Comparison of ENCODE assay signal across 1 cellular context in the genomic region with DNA sequence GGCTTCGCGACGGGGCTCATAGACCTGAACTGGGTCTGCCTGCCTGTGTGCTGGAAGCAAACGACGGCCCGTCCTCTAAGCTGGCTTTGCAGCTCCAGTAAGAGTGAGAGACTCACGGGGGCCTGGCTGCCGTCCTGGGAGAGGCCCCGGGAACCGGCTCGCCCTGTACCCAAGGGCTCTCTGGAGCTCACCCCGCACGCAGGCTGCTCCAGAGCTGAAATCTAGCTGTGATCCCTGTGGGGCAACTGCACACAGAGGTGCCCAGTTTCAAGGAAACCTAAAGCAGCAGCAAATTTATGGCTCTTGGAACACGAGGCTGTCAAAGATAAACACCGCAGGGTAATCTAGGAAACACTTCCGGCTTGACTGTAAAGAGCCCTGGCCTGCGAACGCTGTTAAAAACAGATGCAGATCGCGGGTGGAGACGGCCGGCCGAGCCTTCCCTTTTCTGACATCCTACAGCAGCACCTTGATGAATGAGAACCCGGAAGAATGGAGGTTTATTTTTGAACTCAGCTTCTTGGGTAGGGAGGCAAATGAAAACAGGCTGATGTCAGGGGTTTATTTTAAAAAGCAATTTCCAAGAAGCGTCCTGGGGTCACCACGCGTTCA.
TF ChIP-seq lines count a peak whose summit lies in the region.

No MANE protein-coding gene starts in this region.

TF ChIP-seq in K562, 482 proteins besides CTCF, POLR2A, EP300 and RAD21 (continued from another document and continues in another):
- TF ChIP-seq, protein P1, sequence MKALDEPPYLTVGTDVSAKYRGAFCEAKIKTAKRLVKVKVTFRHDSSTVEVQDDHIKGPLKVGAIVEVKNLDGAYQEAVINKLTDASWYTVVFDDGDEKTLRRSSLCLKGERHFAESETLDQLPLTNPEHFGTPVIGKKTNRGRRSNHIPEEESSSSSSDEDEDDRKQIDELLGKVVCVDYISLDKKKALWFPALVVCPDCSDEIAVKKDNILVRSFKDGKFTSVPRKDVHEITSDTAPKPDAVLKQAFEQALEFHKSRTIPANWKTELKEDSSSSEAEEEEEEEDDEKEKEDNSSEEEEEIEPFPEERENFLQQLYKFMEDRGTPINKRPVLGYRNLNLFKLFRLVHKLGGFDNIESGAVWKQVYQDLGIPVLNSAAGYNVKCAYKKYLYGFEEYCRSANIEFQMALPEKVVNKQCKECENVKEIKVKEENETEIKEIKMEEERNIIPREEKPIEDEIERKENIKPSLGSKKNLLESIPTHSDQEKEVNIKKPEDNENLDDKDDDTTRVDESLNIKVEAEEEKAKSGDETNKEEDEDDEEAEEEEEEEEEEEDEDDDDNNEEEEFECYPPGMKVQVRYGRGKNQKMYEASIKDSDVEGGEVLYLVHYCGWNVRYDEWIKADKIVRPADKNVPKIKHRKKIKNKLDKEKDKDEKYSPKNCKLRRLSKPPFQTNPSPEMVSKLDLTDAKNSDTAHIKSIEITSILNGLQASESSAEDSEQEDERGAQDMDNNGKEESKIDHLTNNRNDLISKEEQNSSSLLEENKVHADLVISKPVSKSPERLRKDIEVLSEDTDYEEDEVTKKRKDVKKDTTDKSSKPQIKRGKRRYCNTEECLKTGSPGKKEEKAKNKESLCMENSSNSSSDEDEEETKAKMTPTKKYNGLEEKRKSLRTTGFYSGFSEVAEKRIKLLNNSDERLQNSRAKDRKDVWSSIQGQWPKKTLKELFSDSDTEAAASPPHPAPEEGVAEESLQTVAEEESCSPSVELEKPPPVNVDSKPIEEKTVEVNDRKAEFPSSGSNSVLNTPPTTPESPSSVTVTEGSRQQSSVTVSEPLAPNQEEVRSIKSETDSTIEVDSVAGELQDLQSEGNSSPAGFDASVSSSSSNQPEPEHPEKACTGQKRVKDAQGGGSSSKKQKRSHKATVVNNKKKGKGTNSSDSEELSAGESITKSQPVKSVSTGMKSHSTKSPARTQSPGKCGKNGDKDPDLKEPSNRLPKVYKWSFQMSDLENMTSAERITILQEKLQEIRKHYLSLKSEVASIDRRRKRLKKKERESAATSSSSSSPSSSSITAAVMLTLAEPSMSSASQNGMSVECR (CRISPR knock-in tag; IDR thresholded peaks at IDR 0.05), result no peak
- no peak for TF ChIP-seq U2AF1 (optimal IDR thresholded peaks at IDR 0.05; ENCODE audit: low read depth, low read length)
- no peak for TF ChIP-seq ZC3H11A (IDR thresholded peaks at IDR 0.05; ENCODE audit: low read depth, low read length)
- TF ChIP-seq FOXK1 (CRISPR knock-in tag; IDR thresholded peaks at IDR 0.05; ENCODE audit: borderline replicate concordance), result no peak
- TF ChIP-seq PCBP1 (IDR thresholded peaks at IDR 0.05; ENCODE audit: low read depth, low read length, poor library complexity, severe bottlenecking), result no peak
- peak; percentile 79 for TF ChIP-seq DMBX1 (CRISPR knock-in tag; IDR thresholded peaks at IDR 0.05; ENCODE audit: borderline replicate concordance)
- TF ChIP-seq ZNF354B (CRISPR knock-in tag; IDR thresholded peaks at IDR 0.05), result no peak
- TF ChIP-seq WHSC1 (IDR thresholded peaks at IDR 0.05; ENCODE audit: low read length), result no peak
- TF ChIP-seq ZNF311 (CRISPR knock-in tag; IDR thresholded peaks at IDR 0.05), result no peak
- TF ChIP-seq TCF3 (CRISPR knock-in tag; IDR thresholded peaks at IDR 0.05), result peak; percentile 89
- TF ChIP-seq ZNF282 (CRISPR knock-in tag; IDR thresholded peaks at IDR 0.05), result no peak
- TF ChIP-seq ZBTB17 (CRISPR knock-in tag; IDR thresholded peaks at IDR 0.05), result no peak
- peak; percentile 47; the same call in 1 of the 2 replicates for TF ChIP-seq ZNF134 (CRISPR knock-in tag; conservative IDR thresholded peaks at IDR 0.05)
- TF ChIP-seq SRSF1 (IDR thresholded peaks at IDR 0.05; ENCODE audit: low read depth, low read length), result no peak
- TF ChIP-seq, protein P2, sequence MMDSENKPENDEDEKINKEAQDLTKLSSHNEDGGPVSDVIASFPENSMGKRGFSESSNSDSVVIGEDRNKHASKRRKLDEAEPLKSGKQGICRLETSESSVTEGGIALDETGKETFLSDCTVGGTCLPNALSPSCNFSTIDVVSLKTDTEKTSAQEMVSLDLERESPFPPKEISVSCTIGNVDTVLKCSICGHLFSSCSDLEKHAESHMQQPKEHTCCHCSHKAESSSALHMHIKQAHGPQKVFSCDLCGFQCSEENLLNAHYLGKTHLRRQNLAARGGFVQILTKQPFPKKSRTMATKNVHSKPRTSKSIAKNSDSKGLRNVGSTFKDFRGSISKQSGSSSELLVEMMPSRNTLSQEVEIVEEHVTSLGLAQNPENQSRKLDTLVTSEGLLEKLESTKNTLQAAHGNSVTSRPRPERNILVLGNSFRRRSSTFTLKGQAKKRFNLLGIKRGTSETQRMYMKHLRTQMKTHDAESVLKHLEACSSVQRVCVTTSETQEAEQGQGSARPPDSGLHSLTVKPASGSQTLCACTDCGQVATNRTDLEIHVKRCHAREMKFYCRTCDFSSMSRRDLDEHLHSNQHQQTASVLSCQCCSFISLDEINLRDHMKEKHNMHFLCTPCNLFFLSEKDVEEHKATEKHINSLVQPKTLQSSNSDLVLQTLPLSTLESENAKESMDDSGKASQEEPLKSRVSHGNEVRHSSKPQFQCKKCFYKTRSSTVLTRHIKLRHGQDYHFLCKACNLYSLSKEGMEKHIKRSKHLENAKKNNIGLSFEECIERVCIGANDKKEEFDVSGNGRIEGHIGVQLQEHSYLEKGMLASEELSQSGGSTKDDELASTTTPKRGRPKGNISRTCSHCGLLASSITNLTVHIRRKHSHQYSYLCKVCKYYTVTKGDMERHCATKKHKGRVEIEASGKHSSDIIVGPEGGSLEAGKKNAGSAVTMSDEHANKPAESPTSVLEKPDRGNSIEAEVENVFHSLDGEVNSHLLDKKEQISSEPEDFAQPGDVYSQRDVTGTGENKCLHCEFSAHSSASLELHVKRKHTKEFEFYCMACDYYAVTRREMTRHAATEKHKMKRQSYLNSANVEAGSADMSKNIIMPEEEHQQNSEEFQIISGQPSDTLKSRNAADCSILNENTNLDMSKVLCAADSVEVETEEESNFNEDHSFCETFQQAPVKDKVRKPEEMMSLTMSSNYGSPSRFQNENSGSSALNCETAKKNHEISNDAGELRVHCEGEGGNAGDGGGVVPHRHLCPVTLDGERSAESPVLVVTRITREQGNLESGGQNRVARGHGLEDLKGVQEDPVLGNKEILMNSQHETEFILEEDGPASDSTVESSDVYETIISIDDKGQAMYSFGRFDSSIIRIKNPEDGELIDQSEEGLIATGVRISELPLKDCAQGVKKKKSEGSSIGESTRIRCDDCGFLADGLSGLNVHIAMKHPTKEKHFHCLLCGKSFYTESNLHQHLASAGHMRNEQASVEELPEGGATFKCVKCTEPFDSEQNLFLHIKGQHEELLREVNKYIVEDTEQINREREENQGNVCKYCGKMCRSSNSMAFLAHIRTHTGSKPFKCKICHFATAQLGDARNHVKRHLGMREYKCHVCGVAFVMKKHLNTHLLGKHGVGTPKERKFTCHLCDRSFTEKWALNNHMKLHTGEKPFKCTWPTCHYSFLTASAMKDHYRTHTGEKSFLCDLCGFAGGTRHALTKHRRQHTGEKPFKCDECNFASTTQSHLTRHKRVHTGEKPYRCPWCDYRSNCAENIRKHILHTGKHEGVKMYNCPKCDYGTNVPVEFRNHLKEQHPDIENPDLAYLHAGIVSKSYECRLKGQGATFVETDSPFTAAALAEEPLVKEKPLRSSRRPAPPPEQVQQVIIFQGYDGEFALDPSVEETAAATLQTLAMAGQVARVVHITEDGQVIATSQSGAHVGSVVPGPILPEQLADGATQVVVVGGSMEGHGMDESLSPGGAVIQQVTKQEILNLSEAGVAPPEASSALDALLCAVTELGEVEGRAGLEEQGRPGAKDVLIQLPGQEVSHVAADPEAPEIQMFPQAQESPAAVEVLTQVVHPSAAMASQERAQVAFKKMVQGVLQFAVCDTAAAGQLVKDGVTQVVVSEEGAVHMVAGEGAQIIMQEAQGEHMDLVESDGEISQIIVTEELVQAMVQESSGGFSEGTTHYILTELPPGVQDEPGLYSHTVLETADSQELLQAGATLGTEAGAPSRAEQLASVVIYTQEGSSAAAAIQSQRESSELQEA (IDR thresholded peaks at IDR 0.05; ENCODE audit: low read depth), result no peak
- TF ChIP-seq TRIM28 (IDR thresholded peaks at IDR 0.05), result 0 out of 2 replicates have a peak, but pooled peaks have one; percentile 19
- no peak for TF ChIP-seq CCAR2 (IDR thresholded peaks at IDR 0.05; ENCODE audit: low read depth, low read length)
- no peak for TF ChIP-seq TEAD2 (tag; IDR thresholded peaks at IDR 0.05)
- TF ChIP-seq, protein P3, sequence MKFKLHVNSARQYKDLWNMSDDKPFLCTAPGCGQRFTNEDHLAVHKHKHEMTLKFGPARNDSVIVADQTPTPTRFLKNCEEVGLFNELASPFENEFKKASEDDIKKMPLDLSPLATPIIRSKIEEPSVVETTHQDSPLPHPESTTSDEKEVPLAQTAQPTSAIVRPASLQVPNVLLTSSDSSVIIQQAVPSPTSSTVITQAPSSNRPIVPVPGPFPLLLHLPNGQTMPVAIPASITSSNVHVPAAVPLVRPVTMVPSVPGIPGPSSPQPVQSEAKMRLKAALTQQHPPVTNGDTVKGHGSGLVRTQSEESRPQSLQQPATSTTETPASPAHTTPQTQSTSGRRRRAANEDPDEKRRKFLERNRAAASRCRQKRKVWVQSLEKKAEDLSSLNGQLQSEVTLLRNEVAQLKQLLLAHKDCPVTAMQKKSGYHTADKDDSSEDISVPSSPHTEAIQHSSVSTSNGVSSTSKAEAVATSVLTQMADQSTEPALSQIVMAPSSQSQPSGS (CRISPR knock-in tag; IDR thresholded peaks at IDR 0.05), result no peak
- TF ChIP-seq ARNT (IDR thresholded peaks at IDR 0.05), result peak in 1 of 2 experiments; percentile 63; a peak in 1 of 4 replicates
- TF ChIP-seq XRCC5 (IDR thresholded peaks at IDR 0.05; ENCODE audit: low read depth, low read length), result 0 out of 2 replicates have a peak, but pooled peaks have one; percentile 16
- TF ChIP-seq CBFA2T3 (IDR thresholded peaks at IDR 0.05), result peak; percentile 89
- TF ChIP-seq DACH1 (IDR thresholded peaks at IDR 0.05; ENCODE audit: partially characterized antibody), result no peak
- TF ChIP-seq STAT5A (IDR thresholded peaks at IDR 0.05; ENCODE audit: borderline replicate concordance, low read length), result peak; percentile 76
- TF ChIP-seq BRCA1 (IDR thresholded peaks at IDR 0.05), result no peak
- no peak for TF ChIP-seq BRCA1 (CRISPR knock-in tag; IDR thresholded peaks at IDR 0.05)
- TF ChIP-seq MTF1 (CRISPR knock-in tag; IDR thresholded peaks at IDR 0.05; ENCODE audit: borderline replicate concordance), result no peak
- TF ChIP-seq, protein P4, sequence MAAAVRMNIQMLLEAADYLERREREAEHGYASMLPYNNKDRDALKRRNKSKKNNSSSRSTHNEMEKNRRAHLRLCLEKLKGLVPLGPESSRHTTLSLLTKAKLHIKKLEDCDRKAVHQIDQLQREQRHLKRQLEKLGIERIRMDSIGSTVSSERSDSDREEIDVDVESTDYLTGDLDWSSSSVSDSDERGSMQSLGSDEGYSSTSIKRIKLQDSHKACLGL (CRISPR knock-in tag; IDR thresholded peaks at IDR 0.05; ENCODE audit: borderline replicate concordance, poor library complexity, severe bottlenecking), result no peak
- TF ChIP-seq CCNT2 (IDR thresholded peaks at IDR 0.05; ENCODE audit: borderline replicate concordance, extremely low read depth, insufficient read length, low read depth, low read length), result peak; percentile 35
- no peak; the same call in 1 of the 2 replicates for TF ChIP-seq ZKSCAN8 (CRISPR knock-in tag; IDR thresholded peaks at IDR 0.05)
- TF ChIP-seq ETV1 (tag; conservative IDR thresholded peaks at IDR 0.05; ENCODE audit: low read depth), result peak; percentile 97
- no peak for TF ChIP-seq HNRNPUL1 (IDR thresholded peaks at IDR 0.05; ENCODE audit: low read length)
- no peak for TF ChIP-seq HOXB6 (CRISPR knock-in tag; IDR thresholded peaks at IDR 0.05; ENCODE audit: borderline replicate concordance)
- TF ChIP-seq, protein P5, sequence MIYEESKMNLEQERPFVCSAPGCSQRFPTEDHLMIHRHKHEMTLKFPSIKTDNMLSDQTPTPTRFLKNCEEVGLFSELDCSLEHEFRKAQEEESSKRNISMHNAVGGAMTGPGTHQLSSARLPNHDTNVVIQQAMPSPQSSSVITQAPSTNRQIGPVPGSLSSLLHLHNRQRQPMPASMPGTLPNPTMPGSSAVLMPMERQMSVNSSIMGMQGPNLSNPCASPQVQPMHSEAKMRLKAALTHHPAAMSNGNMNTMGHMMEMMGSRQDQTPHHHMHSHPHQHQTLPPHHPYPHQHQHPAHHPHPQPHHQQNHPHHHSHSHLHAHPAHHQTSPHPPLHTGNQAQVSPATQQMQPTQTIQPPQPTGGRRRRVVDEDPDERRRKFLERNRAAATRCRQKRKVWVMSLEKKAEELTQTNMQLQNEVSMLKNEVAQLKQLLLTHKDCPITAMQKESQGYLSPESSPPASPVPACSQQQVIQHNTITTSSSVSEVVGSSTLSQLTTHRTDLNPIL (CRISPR knock-in tag; IDR thresholded peaks at IDR 0.05), result no peak
- no peak for TF ChIP-seq NEUROD1 (IDR thresholded peaks at IDR 0.05; ENCODE audit: borderline replicate concordance, low read depth, low read length, partially characterized antibody)
- TF ChIP-seq PPARD (CRISPR knock-in tag; IDR thresholded peaks at IDR 0.05), result no peak
- TF ChIP-seq JUND (IDR thresholded peaks at IDR 0.05; ENCODE audit: borderline replicate concordance, low read depth, low read length), result peak; percentile 19; the same call in 1 of the 2 replicates
- TF ChIP-seq JUND (tag; IDR thresholded peaks at IDR 0.05; ENCODE audit: borderline replicate concordance, low read depth, low read length), result no peak; the same call in 2 of the 3 replicates
- no peak for TF ChIP-seq FIP1L1 (IDR thresholded peaks at IDR 0.05; ENCODE audit: low read depth, low read length, poor library complexity, severe bottlenecking)
- no peak for TF ChIP-seq JUN (IDR thresholded peaks at IDR 0.05; ENCODE audit: borderline replicate concordance, low read depth, low read length)
- 0 out of 2 replicates have a peak, but pooled peaks have one; percentile 24 for TF ChIP-seq JUN (CRISPR knock-in tag; IDR thresholded peaks at IDR 0.05; ENCODE audit: borderline replicate concordance)
- peak; percentile 96 for TF ChIP-seq MEIS2 (IDR thresholded peaks at IDR 0.05; ENCODE audit: partially characterized antibody)
- TF ChIP-seq, protein P6, sequence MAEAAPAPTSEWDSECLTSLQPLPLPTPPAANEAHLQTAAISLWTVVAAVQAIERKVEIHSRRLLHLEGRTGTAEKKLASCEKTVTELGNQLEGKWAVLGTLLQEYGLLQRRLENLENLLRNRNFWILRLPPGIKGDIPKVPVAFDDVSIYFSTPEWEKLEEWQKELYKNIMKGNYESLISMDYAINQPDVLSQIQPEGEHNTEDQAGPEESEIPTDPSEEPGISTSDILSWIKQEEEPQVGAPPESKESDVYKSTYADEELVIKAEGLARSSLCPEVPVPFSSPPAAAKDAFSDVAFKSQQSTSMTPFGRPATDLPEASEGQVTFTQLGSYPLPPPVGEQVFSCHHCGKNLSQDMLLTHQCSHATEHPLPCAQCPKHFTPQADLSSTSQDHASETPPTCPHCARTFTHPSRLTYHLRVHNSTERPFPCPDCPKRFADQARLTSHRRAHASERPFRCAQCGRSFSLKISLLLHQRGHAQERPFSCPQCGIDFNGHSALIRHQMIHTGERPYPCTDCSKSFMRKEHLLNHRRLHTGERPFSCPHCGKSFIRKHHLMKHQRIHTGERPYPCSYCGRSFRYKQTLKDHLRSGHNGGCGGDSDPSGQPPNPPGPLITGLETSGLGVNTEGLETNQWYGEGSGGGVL (CRISPR knock-in tag; IDR thresholded peaks at IDR 0.05), result no peak
- no peak for TF ChIP-seq TFAM (CRISPR knock-in tag; conservative IDR thresholded peaks at IDR 0.05)
- TF ChIP-seq MAZ (CRISPR knock-in tag; conservative IDR thresholded peaks at IDR 0.05 in 1 of 2, IDR thresholded peaks at IDR 0.05 in 1 of 2), result peak in 1 of 2 experiments; percentile 44; a peak in 1 of 4 replicates
